20 cellular contexts compared by ENCODE assay signal in genomic region chrX:11265352-11265751, GRCh38. TPM values are rescaled to one million over a fixed set of nuclear protein-coding genes. Genes with fewer than 3 reads are reported as not detected.
DNase-seq lines count a peak whose midpoint lies in the region; ATAC-seq and TF ChIP-seq lines count a peak whose summit lies in the region.
"Had no signal": no experiment of that assay in that cellular context is flagged by ENCODE, and none has a peak within 500 bp of the region (broad histone marks: within the 10 kb centered on the region; RNA-seq: fewer than 3 reads in every experiment).

No MANE protein-coding gene starts in this region.

- intact Hi-C loops in breast epithelium (cut with DNase I; ENCODE audit: low total_unique reads) (no loop called here), MCF 10A (cut with micrococcal nuclease) (no loop called here), prostate gland (cut with DNase I) (no loop called here), upper lobe of right lung (cut with DNase I) (no loop called here), colonic mucosa (cut with DNase I) (no loop called here)

- TF ChIP-seq CTCF in breast epithelium (IDR thresholded peaks at IDR 0.05), result no peak
- no peak for TF ChIP-seq CTCF in MCF 10A (IDR thresholded peaks at IDR 0.05; ENCODE audit: unreplicated experiment)
- TF ChIP-seq CTCF in coronary artery (IDR thresholded peaks at IDR 0.05), result no peak
- TF ChIP-seq CTCF in prostate gland (IDR thresholded peaks at IDR 0.05), result no peak
- TF ChIP-seq CTCF in upper lobe of right lung (IDR thresholded peaks at IDR 0.05), result no peak
- no peak for TF ChIP-seq CTCF in colonic mucosa (IDR thresholded peaks at IDR 0.05)
- TF ChIP-seq CTCF in endothelial cell (IDR thresholded peaks at IDR 0.05; ENCODE audit: unreplicated experiment), result no peak

- H3K27ac ChIP-seq in breast epithelium (no peak overlapping the region), coronary artery (peak overlapping the region in 1 of 2 donors; percentile 1), prostate gland (peak overlapping the region; percentile 44 to 56), upper lobe of right lung (peak overlapping the region; percentile 11), colonic mucosa (no peak overlapping the region)
- H3K27ac ChIP-seq: adrenal gland had no signal

- no peaks in the 10 kb centered on the region for H3K36me3 ChIP-seq in breast epithelium
- H3K36me3 ChIP-seq in prostate gland, result no peaks in the 10 kb centered on the region
- no peaks in the 10 kb centered on the region for H3K36me3 ChIP-seq in upper lobe of right lung
- no peaks in the 10 kb centered on the region for H3K36me3 ChIP-seq in colonic mucosa
- H3K36me3 ChIP-seq: adrenal gland had no signal

- ATAC-seq in upper lobe of right lung, result no peak
- ATAC-seq: activated CD8-positive, alpha-beta T cell treated with anti-CD3 and anti-CD28 coated beads, Interleukin-2, amount 10 ng/mL, durations not matched to agents 7 days and 5 days had no signal

- BruUV-seq in MCF 10A (replicated peaks; lab: Mats Ljungman, UMichigan), result no TSS peak

- CTCF ChIA-PET in MCF 10A (lab: Yijun Ruan, JAX), result no interaction called here

- H3K27me3 Mint-ChIP-seq in MCF 10A (ENCODE audit: insufficient read depth, unreplicated experiment) (peaks cover 25% of the 10 kb centered on the region), endothelial cell (ENCODE audit: unreplicated experiment) (no peaks in the 10 kb centered on the region)

- H3K4me3 ChIP-seq in breast epithelium, result peak overlapping the region in 2 of 3 donors; percentile 13 to 18
- H3K4me3 ChIP-seq in coronary artery, result peak overlapping the region; percentile 16
- H3K4me3 ChIP-seq in prostate gland, result peak overlapping the region; percentile 18 to 21
- no peak overlapping the region for H3K4me3 ChIP-seq in upper lobe of right lung
- no peak overlapping the region for H3K4me3 ChIP-seq in colonic mucosa
- H3K4me3 ChIP-seq: adrenal gland had no signal

- H3K9me3 Mint-ChIP-seq in MCF 10A (ENCODE audit: unreplicated experiment), result no peaks in the 10 kb centered on the region
- H3K9me3 Mint-ChIP-seq in endothelial cell (ENCODE audit: unreplicated experiment), result no peaks in the 10 kb centered on the region

- H3K4me1 ChIP-seq in breast epithelium, result no peaks in the 10 kb centered on the region
- H3K4me1 ChIP-seq in prostate gland (replicated peaks), result no peaks in the 10 kb centered on the region
- no peaks in the 10 kb centered on the region for H3K4me1 ChIP-seq in upper lobe of right lung
- no peaks in the 10 kb centered on the region for H3K4me1 ChIP-seq in colonic mucosa
- H3K4me1 ChIP-seq: adrenal gland had no signal

- H3K27ac Mint-ChIP-seq in MCF 10A (ENCODE audit: low read depth, unreplicated experiment), result no peak overlapping the region
- H3K27ac Mint-ChIP-seq in endothelial cell (ENCODE audit: unreplicated experiment), result no peak overlapping the region
- H3K27ac Mint-ChIP-seq: activated CD8-positive, alpha-beta T cell treated with anti-CD3 and anti-CD28 coated beads, Interleukin-2, amount 10 ng/mL, durations not matched to agents 7 days and 5 days had no signal

- POLR2A ChIA-PET in MCF 10A (lab: Yijun Ruan, JAX), result no interaction called here

- no peak overlapping the region for H3K9ac ChIP-seq in colonic mucosa (ENCODE audit: low read depth in 2 of 2, low read length in 2 of 2)

- DNase-seq in breast epithelium (ENCODE audit: low spot score in 2 of 2), result no peak
- no peak for DNase-seq in MCF 10A (ENCODE audit: unreplicated experiment)
- DNase-seq in coronary artery (ENCODE audit: low spot score), result no peak
- no peak for DNase-seq in prostate gland (ENCODE audit: low spot score)
- DNase-seq in upper lobe of right lung, result no peak
- no peak for DNase-seq in colonic mucosa
- no peak for DNase-seq in AML-193 (lab: John Stamatoyannopoulos, UW)
- DNase-seq in endothelial cell (ENCODE audit: low spot score), result no peak
- DNase-seq: activated CD8-positive, alpha-beta T cell treated with anti-CD3 and anti-CD28 coated beads, Interleukin-2, amount 10 ng/mL, durations not matched to agents 7 days and 5 days; activated gamma-delta T cell treated with Interleukin-2 at 50 U/mL for 16 hours; adrenal gland; NCI-H1436 treated with DMSO at 0.1 percent for 48 hours; NCI-H2171; NCI-H526; SW 1271 had no signal

- H3K4me1 Mint-ChIP-seq in MCF 10A (ENCODE audit: insufficient read depth, unreplicated experiment) (no peaks in the 10 kb centered on the region), endothelial cell (ENCODE audit: unreplicated experiment) (no peaks in the 10 kb centered on the region)

- no peak overlapping the region for H3K4me3 Mint-ChIP-seq in MCF 10A (ENCODE audit: unreplicated experiment)
- no peak overlapping the region for H3K4me3 Mint-ChIP-seq in endothelial cell (ENCODE audit: unreplicated experiment)
- H3K4me3 Mint-ChIP-seq: activated CD8-positive, alpha-beta T cell treated with anti-CD3 and anti-CD28 coated beads, Interleukin-2, amount 10 ng/mL, durations not matched to agents 7 days and 5 days had no signal

- H3K9me3 ChIP-seq in breast epithelium (no peaks in the 10 kb centered on the region), prostate gland (no peaks in the 10 kb centered on the region), upper lobe of right lung (no peaks in the 10 kb centered on the region), colonic mucosa (no peaks in the 10 kb centered on the region)
- H3K9me3 ChIP-seq: adrenal gland had no signal

- 16% methylated on average over 3 of the region's 3 CpGs for WGBS in prostate gland

- H3K36me3 Mint-ChIP-seq in MCF 10A (ENCODE audit: insufficient read depth, unreplicated experiment) (no peaks in the 10 kb centered on the region), endothelial cell (ENCODE audit: low read depth, unreplicated experiment) (no peaks in the 10 kb centered on the region)

- H3K27me3 ChIP-seq in breast epithelium, result peaks cover 0 to 24% of the 10 kb centered on the region in 2 donors
- no peaks in the 10 kb centered on the region for H3K27me3 ChIP-seq in prostate gland (replicated peaks; ENCODE audit: insufficient read depth)
- H3K27me3 ChIP-seq in upper lobe of right lung, result no peaks in the 10 kb centered on the region
- H3K27me3 ChIP-seq in colonic mucosa, result no peaks in the 10 kb centered on the region
- H3K27me3 ChIP-seq: adrenal gland had no signal

- TF ChIP-seq POLR2A in breast epithelium (IDR thresholded peaks at IDR 0.05) (no peak), prostate gland (IDR thresholded peaks at IDR 0.05) (no peak)

RNA-seq across cellular contexts. Expression of gene AMELX, which starts 27.9 kb away (rescaled TPM):
- total RNA-seq in breast epithelium, result not detected
- not detected in 2 replicates for total RNA-seq in MCF 10A (2022)
- not detected for total RNA-seq in prostate gland
- not detected for total RNA-seq in upper lobe of right lung
- total RNA-seq in colonic mucosa, result not detected
- total RNA-seq in endothelial cell (ENCODE audit: unreplicated experiment), result not detected
- total RNA-seq: activated CD8-positive, alpha-beta T cell treated with anti-CD3 and anti-CD28 coated beads, Interleukin-2, amount 10 ng/mL, durations not matched to agents 7 days and 5 days; adrenal gland; Daoy; dermis microvascular lymphatic vessel endothelial cell; fibroblast of villous mesenchyme; liver; mucosa of gallbladder had no signal

Comparison
In these comparisons a context has a peak if more than half of its experiments do, and no peak if none do; other contexts are left out.
1. H3K27ac ChIP-seq: peak in prostate gland (2 of 2) and upper lobe of right lung (single experiment); none in breast epithelium (0 of 2) and colonic mucosa (single experiment).
2. H3K4me3 ChIP-seq: peak in breast epithelium (2 of 3), coronary artery (single experiment) and prostate gland (2 of 2); none in upper lobe of right lung (single experiment) and colonic mucosa (single experiment).